Comparison of ENCODE assay signal across 18 cellular contexts in genomic region chr18:45334188-45334587, GRCh38.
"Had no signal": no experiment of that assay in that cellular context is flagged by ENCODE, and none has a peak within 500 bp of the region (broad histone marks: within the 10 kb centered on the region; RNA-seq: fewer than 3 reads in every experiment).

No MANE protein-coding gene starts in this region.

- DNase-seq: cortex of kidney; dorsolateral prefrontal cortex; effector CD8-positive, alpha-beta T cell; foreskin melanocyte; heart left ventricle; hippocampal formation; left colon; naive B cell; nephron progenitor cell; sigmoid colon; stimulated activated CD4-positive, alpha-beta T cell treated with anti-CD3 and anti-CD28 coated beads, Interleukin-2, amount 100 ng/mL, for 24 hours; stimulated activated CD4-positive, alpha-beta T cell treated with anti-CD3 and anti-CD28 coated beads, Interleukin-4, amount 100 ng/mL, for 4 hours; stimulated activated naive B cell treated with anti-CD40 and anti-IgM and Interleukin-4, amounts not matched to agents 10 μg/mL and 1 μg/mL and 100 μg/mL, for 72 hours; stimulated activated naive CD8-positive, alpha-beta T cell treated with anti-CD3 and anti-CD28 coated beads, Interleukin-15, amount 100 ng/mL, for 72 hours; transverse colon had no signal

- ATAC-seq: heart left ventricle; left colon; stimulated activated naive B cell treated with anti-CD40 and anti-IgM and Interleukin-4, amounts not matched to agents 10 μg/mL and 1 μg/mL and 100 μg/mL, for 72 hours; stimulated activated naive CD8-positive, alpha-beta T cell treated with anti-CD3 and anti-CD28 coated beads, Interleukin-15, amount 100 ng/mL, for 72 hours had no signal

- H3K36me3 ChIP-seq: heart left ventricle, sigmoid colon, thoracic aorta, transverse colon had no signal

- H3K4me3 ChIP-seq: dorsolateral prefrontal cortex, heart left ventricle, sigmoid colon, skin epidermis, thoracic aorta, transverse colon had no signal

- H3K4me1 ChIP-seq: sigmoid colon had no signal

- H3K27me3 ChIP-seq: dorsolateral prefrontal cortex, heart left ventricle, sigmoid colon, transverse colon had no signal

- H3K27ac ChIP-seq: heart left ventricle, parathyroid adenoma, sigmoid colon, thoracic aorta, transverse colon had no signal

- H3K79me2 ChIP-seq: parathyroid adenoma had no signal

- H3K9ac ChIP-seq: parathyroid adenoma had no signal

- H3K9me3 ChIP-seq: heart left ventricle, sigmoid colon, thoracic aorta, transverse colon had no signal
